Comparison of ENCODE assay signal across 8 cellular contexts in the genomic region with DNA sequence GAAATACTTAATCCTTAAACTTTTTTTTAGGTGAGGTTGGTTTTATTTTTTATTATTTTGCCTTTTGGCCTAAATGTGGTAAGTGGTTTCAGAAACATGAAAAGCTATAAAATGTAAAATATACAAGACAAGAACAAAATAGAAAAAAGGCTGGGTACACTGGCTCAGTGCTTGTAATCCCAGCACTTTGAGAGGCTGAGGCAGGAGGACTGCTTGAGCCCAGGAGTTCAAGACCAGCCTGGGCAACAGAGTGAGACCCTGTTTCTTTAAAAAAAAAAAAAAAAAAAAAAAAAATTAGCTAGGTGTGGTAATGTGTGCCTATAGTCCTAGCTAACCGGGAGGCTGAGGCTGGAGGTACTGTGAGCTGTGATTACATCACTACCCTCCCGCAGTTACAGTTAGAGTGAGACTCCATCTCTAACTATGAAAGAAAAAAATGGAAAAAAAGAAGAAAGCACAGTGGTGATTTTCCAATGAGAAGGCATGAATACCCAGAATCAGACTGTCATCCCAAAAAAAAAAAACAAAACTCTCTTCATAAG.
DNase-seq lines count a peak whose midpoint lies in the region; ATAC-seq and TF ChIP-seq lines count a peak whose summit lies in the region.

No MANE protein-coding gene starts in this region.

- DNase-seq in DND-41 (peak; percentile 71), DMS53 treated with DMSO at 0.1 percent for 48 hours (lab: John Stamatoyannopoulos, UW; ENCODE audit: unreplicated experiment) (no peak), NCI-H774 (lab: John Stamatoyannopoulos, UW) (no peak), RKO (ENCODE audit: low spot score) (no peak)

- no peak overlapping the region for H2AFZ ChIP-seq in DND-41 (ENCODE audit: low read depth, low read length)

- H3K4me1 Mint-ChIP-seq in activated T-helper 17 cell treated with anti-CD3 and anti-CD28 coated beads, Interleukin-2, amount 50 U/mL, for 72 hours: peaks cover 52% of the 10 kb centered on the region

- ATAC-seq in DND-41 (ENCODE audit: insufficient read depth, low read depth) (peak; percentile 79), HG02852 (IDR thresholded peaks at IDR 0.05; ENCODE audit: unreplicated experiment) (peak; percentile 39), GM19324 (IDR thresholded peaks at IDR 0.05; ENCODE audit: low FRiP score, unreplicated experiment) (no peak)
- peak; percentile 93 for ATAC-seq in activated T-helper 17 cell treated with anti-CD3 and anti-CD28 coated beads, Interleukin-2, amount 50 U/mL, for 72 hours (replicated peaks)

- peak overlapping the region; percentile 59 for H3K4me2 ChIP-seq in DND-41 (ENCODE audit: insufficient read depth, low read length)

- peaks cover 80% of the 10 kb centered on the region for H3K36me3 Mint-ChIP-seq in activated T-helper 17 cell treated with anti-CD3 and anti-CD28 coated beads, Interleukin-2, amount 50 U/mL, for 72 hours (ENCODE audit: low read depth)

- peaks cover 69% of the 10 kb centered on the region for H3K79me2 ChIP-seq in DND-41 (ENCODE audit: insufficient read depth, low read length)

- H3K4me1 ChIP-seq in DND-41 (ENCODE audit: insufficient read depth, low read length) (peaks cover 80% of the 10 kb centered on the region), muscle layer of colon (ENCODE audit: insufficient read depth, low read length) (peaks cover 52% of the 10 kb centered on the region)

- no peaks in the 10 kb centered on the region for H4K20me1 ChIP-seq in DND-41 (ENCODE audit: insufficient read depth, low read length)

- H3K9ac ChIP-seq in DND-41 (ENCODE audit: low read depth, low read length) (peak overlapping the region; percentile 50), muscle layer of colon (ENCODE audit: low read length) (no peak overlapping the region)

- H3K27me3 Mint-ChIP-seq in activated T-helper 17 cell treated with anti-CD3 and anti-CD28 coated beads, Interleukin-2, amount 50 U/mL, for 72 hours: no peaks in the 10 kb centered on the region

- no peak for TF ChIP-seq CTCF in DND-41 (IDR thresholded peaks at IDR 0.05; ENCODE audit: borderline replicate concordance, extremely low read depth, low read length, poor library complexity, severe bottlenecking)

- H3K27me3 ChIP-seq in DND-41 (ENCODE audit: insufficient read depth, low read length, poor library complexity) (no peaks in the 10 kb centered on the region), muscle layer of colon (ENCODE audit: control insufficient read depth in 1 of 2, insufficient read depth in 2 of 2, low read length in 2 of 2) (no peaks in the 10 kb centered on the region)

- H3K4me3 Mint-ChIP-seq in activated T-helper 17 cell treated with anti-CD3 and anti-CD28 coated beads, Interleukin-2, amount 50 U/mL, for 72 hours: peak overlapping the region; percentile 78

- H3K27ac ChIP-seq in DND-41 (ENCODE audit: low read length) (peak overlapping the region; percentile 79), muscle layer of colon (ENCODE audit: low read depth, low read length) (peak overlapping the region; percentile 1)

- H3K9me3 Mint-ChIP-seq in activated T-helper 17 cell treated with anti-CD3 and anti-CD28 coated beads, Interleukin-2, amount 50 U/mL, for 72 hours: no peaks in the 10 kb centered on the region

- no peaks in the 10 kb centered on the region for H3K36me3 ChIP-seq in DND-41 (ENCODE audit: insufficient read depth, low read length)
- H3K36me3 ChIP-seq in muscle layer of colon (ENCODE audit: insufficient read depth, low read length): no peaks in the 10 kb centered on the region

- H3K9me3 ChIP-seq in DND-41 (ENCODE audit: insufficient read depth, low read length, severe bottlenecking) (no peaks in the 10 kb centered on the region), muscle layer of colon (ENCODE audit: low read length) (no peaks in the 10 kb centered on the region)

- H3K4me3 ChIP-seq in DND-41 (ENCODE audit: low read depth in 1 of 2, low read length in 2 of 2): peak overlapping the region in 1 of 2 experiments; percentile 46; a peak in 2 of 4 replicates
- H3K4me3 ChIP-seq in muscle layer of colon (ENCODE audit: low read depth in 1 of 2, low read length in 2 of 2): no peak overlapping the region

- peak overlapping the region; percentile 92 for H3K27ac Mint-ChIP-seq in activated T-helper 17 cell treated with anti-CD3 and anti-CD28 coated beads, Interleukin-2, amount 50 U/mL, for 72 hours
